ENCODE assay signal across 29 cellular contexts in genomic region chr6:3699231-3699630, GRCh38.
"Had no signal": no experiment of that assay in that cellular context is flagged by ENCODE, and none has a peak within 500 bp of the region (broad histone marks: within the 10 kb centered on the region; RNA-seq: fewer than 3 reads in every experiment).

No MANE protein-coding gene starts in this region.

- DNase-seq: colonic mucosa; cortex of kidney; dermis blood vessel endothelial cell; dorsolateral prefrontal cortex; effector CD4-positive, alpha-beta T cell; effector CD8-positive, alpha-beta T cell; effector memory CD4-positive, alpha-beta T cell; effector memory CD8-positive, alpha-beta T cell; endodermal cell; erythroblast; esophagus squamous epithelium; foreskin fibroblast; foreskin keratinocyte; foreskin melanocyte; gastrocnemius medialis; glutamatergic neuron; head of caudate nucleus; heart right ventricle; hippocampal formation had no signal

- H3K27me3 ChIP-seq: colonic mucosa, dorsolateral prefrontal cortex, esophagus muscularis mucosa, esophagus squamous epithelium, foreskin keratinocyte, gastrocnemius medialis, gastroesophageal sphincter, heart right ventricle, hepatocyte had no signal

- H3K27ac ChIP-seq: colonic mucosa, coronary artery, dorsolateral prefrontal cortex, epithelial cell of prostate, esophagus muscularis mucosa, esophagus squamous epithelium, foreskin keratinocyte, gastrocnemius medialis, gastroesophageal sphincter, heart right ventricle, hepatocyte had no signal

- H3K27ac Mint-ChIP-seq: dendritic cell treated with granulocyte-macrophage colony-stimulating factor and Interleukin-4, amounts not matched to agents 40 ng/mL and 50 ng/mL, for 4 days; effector memory CD8-positive, alpha-beta T cell; endodermal cell had no signal

- FAIRE-seq: endometrium, endothelial cell of umbilical vein, frontal cortex had no signal

- H3K36me3 ChIP-seq: colonic mucosa, esophagus muscularis mucosa, esophagus squamous epithelium, gastrocnemius medialis, gastroesophageal sphincter, heart right ventricle had no signal

- H3K4me1 Mint-ChIP-seq: endodermal cell had no signal

- H3K4me3 ChIP-seq: colonic mucosa, coronary artery, dorsolateral prefrontal cortex, esophagus muscularis mucosa, esophagus squamous epithelium, gastrocnemius medialis, gastroesophageal sphincter, heart right ventricle, hepatocyte had no signal

- H3K9me3 Mint-ChIP-seq: dendritic cell treated with granulocyte-macrophage colony-stimulating factor and Interleukin-4, amounts not matched to agents 40 ng/mL and 50 ng/mL, for 4 days; effector memory CD8-positive, alpha-beta T cell had no signal

- H2AFZ ChIP-seq: hepatocyte had no signal

- H3K79me2 ChIP-seq: hepatocyte had no signal

- H3K4me1 ChIP-seq: colonic mucosa, esophagus muscularis mucosa, esophagus squamous epithelium, foreskin keratinocyte, gastrocnemius medialis, gastroesophageal sphincter, heart right ventricle had no signal

- ATAC-seq: effector memory CD8-positive, alpha-beta T cell; esophagus mucosa; foreskin keratinocyte; gastrocnemius medialis; gastroesophageal sphincter; heart right ventricle had no signal

- H3K4me3 Mint-ChIP-seq: dendritic cell treated with granulocyte-macrophage colony-stimulating factor and Interleukin-4, amounts not matched to agents 40 ng/mL and 50 ng/mL, for 4 days; effector memory CD8-positive, alpha-beta T cell; endodermal cell had no signal

- H3K4me2 ChIP-seq: hepatocyte had no signal

- H3K9me3 ChIP-seq: colonic mucosa, esophagus squamous epithelium, gastrocnemius medialis had no signal
